In the genomic region with DNA sequence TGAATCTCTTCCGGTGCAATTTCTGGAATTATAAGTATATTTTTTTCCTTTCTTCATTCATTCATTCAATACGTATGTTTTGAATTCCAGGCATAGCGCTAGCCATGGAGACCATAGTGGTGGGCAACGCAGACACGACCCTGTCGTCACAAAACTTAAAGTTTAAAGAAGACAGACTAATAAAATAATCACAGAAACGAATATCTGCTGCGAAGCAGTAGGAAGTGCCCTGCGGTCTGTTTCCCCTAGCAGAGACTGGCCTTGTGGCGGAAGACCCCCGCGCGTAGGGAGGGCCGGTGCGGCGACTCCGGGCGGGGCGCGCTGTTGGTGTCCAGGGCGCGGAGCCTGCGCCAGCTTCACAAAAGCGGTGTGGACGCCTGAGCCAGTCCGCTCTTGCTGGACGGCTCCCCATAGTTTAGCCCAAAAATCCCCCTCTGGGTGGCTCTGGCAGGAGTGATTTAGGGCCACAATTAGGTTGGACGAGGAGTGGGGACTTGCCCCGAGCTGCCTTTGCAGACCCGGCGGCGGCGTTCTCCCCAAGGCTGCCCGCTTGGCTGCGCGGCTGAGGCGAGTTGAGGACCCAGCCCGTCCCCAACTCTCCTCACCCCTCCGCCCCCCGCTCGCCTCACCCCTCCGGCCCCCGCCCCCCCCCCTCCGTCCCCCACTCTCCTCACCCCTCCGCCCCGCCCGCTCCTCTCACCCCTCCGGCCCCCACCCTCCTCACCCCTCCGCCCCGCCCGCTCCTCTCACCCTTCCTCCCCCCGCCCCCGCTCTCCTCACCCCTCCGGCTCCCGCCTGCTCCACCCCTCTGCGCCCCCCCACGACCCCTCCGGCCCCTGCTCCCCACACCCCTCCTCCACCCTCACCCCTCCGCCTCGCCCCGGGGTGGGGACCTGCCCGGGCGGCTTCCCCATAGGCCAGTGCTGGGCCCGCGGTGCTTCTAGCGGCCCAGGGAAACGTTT, we compare ENCODE assay signal across 8 cellular contexts. TPM values are rescaled to one million over a fixed set of nuclear protein-coding genes. Genes with fewer than 3 reads are reported as not detected.
DNase-seq lines count a peak whose midpoint lies in the region; ATAC-seq and TF ChIP-seq lines count a peak whose summit lies in the region.

No MANE protein-coding gene starts in this region.

- ATAC-seq in activated T-helper 17 cell treated with anti-CD3 and anti-CD28 coated beads, Interleukin-2, amount 50 U/mL, for 72 hours (replicated peaks), result peak; percentile 56
- peak; percentile 61 to 81 (median 74) for ATAC-seq in heart right ventricle
- ATAC-seq in psoas muscle, result peak; percentile 57 to 80 (median 67)
- no peak for ATAC-seq in HG03469 (IDR thresholded peaks at IDR 0.05; ENCODE audit: unreplicated experiment)

- H3K4me3 Mint-ChIP-seq in activated T-helper 17 cell treated with anti-CD3 and anti-CD28 coated beads, Interleukin-2, amount 50 U/mL, for 72 hours, result peak overlapping the region; percentile 83

- H3K36me3 Mint-ChIP-seq in activated T-helper 17 cell treated with anti-CD3 and anti-CD28 coated beads, Interleukin-2, amount 50 U/mL, for 72 hours (ENCODE audit: low read depth), result no peaks in the 10 kb centered on the region

- H3K27me3 ChIP-seq in heart right ventricle (no peaks in the 10 kb centered on the region), psoas muscle (ENCODE audit: insufficient read depth in 3 of 3, low read length in 2 of 3) (no peaks in the 10 kb centered on the region)

- H3K4me1 Mint-ChIP-seq in activated T-helper 17 cell treated with anti-CD3 and anti-CD28 coated beads, Interleukin-2, amount 50 U/mL, for 72 hours, result peaks cover 19% of the 10 kb centered on the region

- intact Hi-C loops in heart right ventricle (cut with DNase I), result loop anchor here in 1 of 10 donors (10.0 kb wide), 1 partner anchor 49 kb away; no protein-coding TSS in a partner anchor
- intact Hi-C loops in psoas muscle (cut with DNase I), result no loop called here

- no peak for TF ChIP-seq CTCF in heart right ventricle (IDR thresholded peaks at IDR 0.05)
- no peak for TF ChIP-seq CTCF in psoas muscle (IDR thresholded peaks at IDR 0.05)

- H3K27me3 Mint-ChIP-seq in activated T-helper 17 cell treated with anti-CD3 and anti-CD28 coated beads, Interleukin-2, amount 50 U/mL, for 72 hours, result no peaks in the 10 kb centered on the region

- H3K27ac ChIP-seq in heart right ventricle (peak overlapping the region; percentile 65 to 88 (median 73)), psoas muscle (peak overlapping the region; percentile 58)

- peak overlapping the region; percentile 90 for H3K27ac Mint-ChIP-seq in activated T-helper 17 cell treated with anti-CD3 and anti-CD28 coated beads, Interleukin-2, amount 50 U/mL, for 72 hours

- no peaks in the 10 kb centered on the region for H3K9me3 Mint-ChIP-seq in activated T-helper 17 cell treated with anti-CD3 and anti-CD28 coated beads, Interleukin-2, amount 50 U/mL, for 72 hours

- DNase-seq in activated T-cell treated with anti-CD3 and anti-CD28 coated beads, Interleukin-2, amount 50 U/mL, for 1 hour, result peak; percentile 25
- DNase-seq in activated T-cell treated with anti-CD3 and anti-CD28 coated beads for 4 hours (no peak), heart right ventricle (peak; percentile 41 to 48), psoas muscle (peak; percentile 46 to 73), ACHN (no peak), NCI-H2029 treated with DMSO at 0.1 percent for 48 hours (lab: John Stamatoyannopoulos, UW) (no peak)

- H3K4me1 ChIP-seq in heart right ventricle, result peaks cover 0 to 46% (median 25%) of the 10 kb centered on the region in 9 donors
- peaks cover 14% of the 10 kb centered on the region for H3K4me1 ChIP-seq in psoas muscle

- H3K4me3 ChIP-seq in heart right ventricle (peak overlapping the region; percentile 36 to 74 (median 62)), psoas muscle (peak overlapping the region; percentile 79)

- WGBS in heart right ventricle, 2 donors, result 3 to 5% methylated on average over 46 to 56 of the region's 67 CpGs
- WGBS in psoas muscle, 3 donors, result 9 to 10% (median 9%) methylated on average over 42 to 59 of the region's 67 CpGs

- H3K9me3 ChIP-seq in heart right ventricle (no peaks in the 10 kb centered on the region), psoas muscle (no peaks in the 10 kb centered on the region)

- H3K36me3 ChIP-seq in heart right ventricle (no peaks in the 10 kb centered on the region), psoas muscle (ENCODE audit: insufficient read depth in 1 of 2, low read depth in 1 of 2) (no peaks in the 10 kb centered on the region)

- in situ Hi-C loops in ACHN (cut with HindIII; ENCODE audit: low pct_ligation_motif_present, low pct_unique_long_range_greater_than_20kb, low sequenced_read_pairs), result no loop called here

RNA-seq across cellular contexts. Expression of a gene that starts 14.2 kb away (rescaled TPM):
- 1 to 10 TPM; 4.9 to 9.2 TPM for total RNA-seq in activated T-helper 17 cell treated with anti-CD3 and anti-CD28 coated beads, Interleukin-2, amount 50 U/mL, for 72 hours
- total RNA-seq in heart right ventricle, result 10 to 100 TPM; 16.2 to 46.1 (median 27.9) TPM
- 10 to 100 TPM in 1 of 2 donors, 1 to 10 TPM in 1; 9.7 to 10.9 TPM for polyA plus RNA-seq in heart right ventricle
- 10 to 100 TPM; 23.7 to 27.4 (median 26.1) TPM for total RNA-seq in psoas muscle
- 10 to 100 TPM in 2 of 3 donors, 1 to 10 TPM in 1; 6.0 to 13.9 (median 10.0) TPM for polyA plus RNA-seq in psoas muscle

Comparison
In these comparisons a context has a peak if more than half of its experiments do, and no peak if none do; other contexts are left out.
1. DNase-seq: peak in activated T-cell treated with anti-CD3 and anti-CD28 coated beads, Interleukin-2, amount 50 U/mL, for 1 hour (single experiment), heart right ventricle (2 of 2) and psoas muscle (2 of 2); none in activated T-cell treated with anti-CD3 and anti-CD28 coated beads for 4 hours (single experiment), ACHN (single experiment) and NCI-H2029 treated with DMSO at 0.1 percent for 48 hours (single experiment).